In genomic region chr6:151126417-151126724, GRCh38 we compare ENCODE assay signal across 7 cellular contexts.
DNase-seq lines count a peak whose midpoint lies in the region; ATAC-seq, FAIRE-seq and TF ChIP-seq lines count a peak whose summit lies in the region.
"Not testable (repeated sequence)": the region's sequence is repeated elsewhere in the genome, so short reads cannot be mapped to it uniquely, and the experiment has no call there.

No MANE protein-coding gene starts in this region.

- H4K8ac ChIP-seq in mesenchymal stem cell (ENCODE audit: low read length) = not testable (repeated sequence)

- not testable (repeated sequence) for H3F3A ChIP-seq in PC-3 (ENCODE audit: low read length, unreplicated experiment)

- H4K20me1 ChIP-seq in PC-3 (ENCODE audit: low read length) = not testable (repeated sequence)

- not testable (repeated sequence) for H3K79me2 ChIP-seq in PC-3 (ENCODE audit: low read length)

- H3K79me1 ChIP-seq in mesenchymal stem cell (replicated peaks; ENCODE audit: low read length, poor library complexity, severe bottlenecking) = not testable (repeated sequence)

- not testable (repeated sequence) for H3K36me3 ChIP-seq in PC-3 (ENCODE audit: low read depth, low read length); mesenchymal stem cell (ENCODE audit: control insufficient read depth in 1 of 2, insufficient read depth in 2 of 2, low read depth in 1 of 2, low read length in 2 of 2); rectal smooth muscle tissue (ENCODE audit: control insufficient read depth, insufficient read depth, low read length)

- H3K4me3 ChIP-seq in A549; PC-3 (ENCODE audit: low read length); mesenchymal stem cell (ENCODE audit: insufficient read depth in 1 of 2, low read depth in 1 of 2, low read length in 2 of 2); rectal smooth muscle tissue (ENCODE audit: low read length): not testable (repeated sequence)

- not testable (repeated sequence) for H2BK5ac ChIP-seq in mesenchymal stem cell (ENCODE audit: low read depth, low read length, poor library complexity, severe bottlenecking)

- BruUV-seq in PC-3 (replicated peaks; lab: Mats Ljungman, UMichigan) = not testable (repeated sequence)

- not testable (repeated sequence) for H3K9me3 ChIP-seq in A549; PC-3 (ENCODE audit: low read length); mesenchymal stem cell (ENCODE audit: control insufficient read depth, low read length)

- H2BK12ac ChIP-seq in mesenchymal stem cell (ENCODE audit: low read length in 2 of 2) = peak overlapping the region in 1 of 2 experiments; percentile 63

- POLR2A ChIA-PET in A549 (lab: Yijun Ruan, JAX); PC-3 (lab: Charles Lee; ENCODE audit: unreplicated experiment): not testable (repeated sequence)

- not testable (repeated sequence) for H3K14ac ChIP-seq in mesenchymal stem cell (ENCODE audit: low read length in 2 of 2)

- H3K18ac ChIP-seq in mesenchymal stem cell (ENCODE audit: low read depth in 1 of 2, low read length in 2 of 2) = peak overlapping the region; percentile 35 to 40

- not testable (repeated sequence) for H2BK15ac ChIP-seq in mesenchymal stem cell (ENCODE audit: low read depth, poor library complexity, severe bottlenecking)

- TF ChIP-seq POLR2A in A549 (IDR thresholded peaks at IDR 0.05; ENCODE audit: low read length) = not testable (repeated sequence)

- not testable (repeated sequence) for H2AFZ ChIP-seq in PC-3 (ENCODE audit: low read length); mesenchymal stem cell (ENCODE audit: low read depth, low read length)

- not testable (repeated sequence) for ATAC-seq in A549, PC-3
- ATAC-seq in left lobe of liver = peak; percentile 64

- not testable (repeated sequence) for TF ChIP-seq CTCF in A549 (IDR thresholded peaks at IDR 0.05); PC-3 (conservative IDR thresholded peaks at IDR 0.05; ENCODE audit: low read depth, low read length)

- not testable (repeated sequence) for H3K4ac ChIP-seq in mesenchymal stem cell (ENCODE audit: low read depth in 1 of 2, low read length in 2 of 2)

- H2BK120ac ChIP-seq in mesenchymal stem cell (ENCODE audit: low read depth, low read length) = not testable (repeated sequence)

- H3K4me1 ChIP-seq in A549 (peaks cover 12% of the 10 kb centered on the region), PC-3 (ENCODE audit: insufficient read depth, low read length) (peaks cover 26% of the 10 kb centered on the region)
- not testable (repeated sequence) for H3K4me1 ChIP-seq in mesenchymal stem cell (ENCODE audit: control insufficient read depth, insufficient read depth, low read depth, low read length); rectal smooth muscle tissue (ENCODE audit: control insufficient read depth, insufficient read depth, low read length)

- not testable (repeated sequence) for TF ChIP-seq EP300 in A549 (IDR thresholded peaks at IDR 0.05)

- H3K23ac ChIP-seq in mesenchymal stem cell (ENCODE audit: low read length in 2 of 2) = not testable (repeated sequence)

- H3K27me3 ChIP-seq in PC-3 (ENCODE audit: low read length); mesenchymal stem cell (ENCODE audit: control insufficient read depth in 1 of 2, insufficient read depth in 1 of 2, low read length in 2 of 2); rectal smooth muscle tissue (ENCODE audit: control insufficient read depth, insufficient read depth, low read length): not testable (repeated sequence)

- not testable (repeated sequence) for H4K91ac ChIP-seq in mesenchymal stem cell (ENCODE audit: low read length)

- not testable (repeated sequence) for DNase-seq in A549 (ENCODE audit: low read depth in 1 of 2, low spot score in 1 of 2); PC-3; epithelial cell of prostate (ENCODE audit: low read depth, low spot score); left lobe of liver (ENCODE audit: low spot score); mesenchymal stem cell
- peak; percentile 23 for DNase-seq in SW480 (ENCODE audit: low spot score)

- not testable (repeated sequence) for H2AK5ac ChIP-seq in mesenchymal stem cell (ENCODE audit: low read length, severe bottlenecking)

- CTCF ChIA-PET in A549 (lab: Yijun Ruan, JAX) = interaction anchor here (1.6 kb wide), 1 partner anchor 198 kb away, joined by 5 read pairs; no protein-coding TSS in a partner anchor
- CTCF ChIA-PET in PC-3 (lab: Charles Lee) = not testable (repeated sequence)

- FAIRE-seq in A549 (lab: Jason Lieb, UNC) = not testable (repeated sequence)

- TF ChIP-seq RAD21 in A549 (conservative IDR thresholded peaks at IDR 0.05 in 1 of 2, IDR thresholded peaks at IDR 0.05 in 1 of 2) = not testable (repeated sequence)

- WGBS in A549 (ENCODE audit: missing lambda C conversion rate) = 72% methylated on average over 4 of the region's 4 CpGs
- 73% methylated on average over 1 of the region's 4 CpGs for WGBS in mesenchymal stem cell

- H3K27ac ChIP-seq in A549 (peak overlapping the region; percentile 21 to 49; a peak in 2 of 6 replicates), PC-3 (ENCODE audit: low read length) (peak overlapping the region; percentile 88), epithelial cell of prostate (peak overlapping the region; percentile 74), rectal smooth muscle tissue (ENCODE audit: low read depth, low read length) (peak overlapping the region; percentile 37)
- not testable (repeated sequence) for H3K27ac ChIP-seq in mesenchymal stem cell (ENCODE audit: low read length, poor library complexity, severe bottlenecking)

- H3K9me2 ChIP-seq in PC-3 (replicated peaks; ENCODE audit: low read length) = not testable (repeated sequence)

- intact Hi-C loops in PC-3 (cut with micrococcal nuclease) = not testable (repeated sequence)

- H3K4me2 ChIP-seq in A549 = peak overlapping the region; percentile 48; the same call in 2 of the 3 replicates
- H3K4me2 ChIP-seq in PC-3 (ENCODE audit: low read length); mesenchymal stem cell (ENCODE audit: low read length, poor library complexity, severe bottlenecking): not testable (repeated sequence)

- H3K9ac ChIP-seq in PC-3 (ENCODE audit: low read length) = peak overlapping the region; percentile 56
- not testable (repeated sequence) for H3K9ac ChIP-seq in mesenchymal stem cell (ENCODE audit: low read length); rectal smooth muscle tissue (ENCODE audit: low read length)
